In the genomic region with DNA sequence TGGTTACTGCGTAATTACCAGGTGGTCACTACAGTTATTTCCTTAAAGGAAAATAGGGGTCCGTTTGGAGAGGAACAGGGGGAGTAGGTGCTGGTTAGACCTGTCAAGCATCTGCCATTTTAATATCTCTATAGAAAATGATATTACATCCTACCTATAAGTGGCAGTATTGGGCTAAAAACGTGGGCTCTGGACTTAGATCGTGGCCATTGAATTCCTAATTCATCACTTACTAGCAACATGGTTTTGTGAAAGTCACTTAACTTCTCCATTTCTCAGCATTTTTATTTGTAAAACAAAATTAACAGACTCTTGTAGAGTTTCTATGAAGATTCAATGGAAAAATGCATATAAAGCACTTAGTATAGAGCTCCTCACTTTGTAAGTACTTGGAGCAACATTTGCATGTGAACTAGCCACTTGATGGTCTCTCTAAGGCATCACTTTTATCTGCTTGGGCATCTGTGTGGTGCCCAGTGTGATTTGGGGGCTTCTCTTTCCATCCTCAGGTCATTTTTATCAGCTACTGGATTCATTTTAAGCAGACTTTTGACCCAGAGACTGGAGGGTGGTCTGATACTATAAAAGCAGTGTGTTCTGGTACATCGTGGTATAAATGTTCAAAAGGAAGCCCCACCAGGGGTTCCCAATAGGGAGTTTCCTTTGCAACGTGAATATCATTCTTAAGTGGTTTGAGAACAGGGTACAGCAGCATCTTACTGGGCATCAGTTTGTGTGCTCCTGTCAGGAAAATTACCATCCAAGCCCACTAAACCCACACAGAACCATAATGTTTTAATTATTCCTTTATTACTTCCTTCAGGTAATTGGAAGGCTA, we compare ENCODE assay signal across 9 cellular contexts. TPM values are rescaled to one million over a fixed set of nuclear protein-coding genes. Genes with fewer than 3 reads are reported as not detected.
DNase-seq lines count a peak whose midpoint lies in the region; ATAC-seq and TF ChIP-seq lines count a peak whose summit lies in the region.
"Had no signal": no experiment of that assay in that cellular context is flagged by ENCODE, and none has a peak within 500 bp of the region (broad histone marks: within the 10 kb centered on the region; RNA-seq: fewer than 3 reads in every experiment).

No MANE protein-coding gene starts in this region.

- 35% methylated on average over 6 of the region's 6 CpGs for WGBS in liver

- no peak for ATAC-seq in activated CD8-positive, alpha-beta T cell treated with anti-CD3 and anti-CD28 coated beads for 36 hours
- no peak for ATAC-seq in activated CD8-positive, alpha-beta T cell treated with anti-CD3 and anti-CD28 coated beads, Interleukin-2, amount 10 ng/mL, durations not matched to agents 7 days and 5 days
- ATAC-seq in HG02938 (IDR thresholded peaks at IDR 0.05; ENCODE audit: unreplicated experiment), result peak; percentile 93
- ATAC-seq in activated naive CD8-positive, alpha-beta T cell treated with anti-CD3 and anti-CD28 coated beads, Interleukin-2, amount 50 U/mL, for 24 hours, result no peak

- no peak for DNase-seq in activated CD8-positive, alpha-beta T cell treated with anti-CD3 and anti-CD28 coated beads for 36 hours
- DNase-seq in activated CD8-positive, alpha-beta T cell treated with anti-CD3 and anti-CD28 coated beads, Interleukin-2, amount 10 ng/mL, durations not matched to agents 7 days and 5 days, result no peak
- DNase-seq in NCI-H2107 treated with DMSO at 0.1 percent for 48 hours (lab: John Stamatoyannopoulos, UW; ENCODE audit: unreplicated experiment) (peak; percentile 58), astrocyte of the cerebellum (ENCODE audit: low read depth) (peak; percentile 64), anterior cingulate cortex (lab: John Stamatoyannopoulos, UW) (no peak)
- no peak for DNase-seq in activated naive CD8-positive, alpha-beta T cell treated with anti-CD3 and anti-CD28 coated beads, Interleukin-2, amount 50 U/mL, for 24 hours

- H3K4me3 Mint-ChIP-seq in activated CD8-positive, alpha-beta T cell treated with anti-CD3 and anti-CD28 coated beads for 36 hours, result no peak overlapping the region
- H3K4me3 Mint-ChIP-seq in activated CD8-positive, alpha-beta T cell treated with anti-CD3 and anti-CD28 coated beads, Interleukin-2, amount 10 ng/mL, durations not matched to agents 7 days and 5 days, result no peak overlapping the region
- H3K4me3 Mint-ChIP-seq in activated naive CD8-positive, alpha-beta T cell treated with anti-CD3 and anti-CD28 coated beads, Interleukin-2, amount 50 U/mL, for 24 hours, result no peak overlapping the region
- H3K4me3 Mint-ChIP-seq: central memory CD8-positive, alpha-beta T cell had no signal

- in situ Hi-C loops in astrocyte of the cerebellum (cut with HindIII; ENCODE audit: low sequenced_read_pairs), result loop anchor here (25.0 kb wide), 1 partner anchor 474 kb away; no protein-coding TSS in a partner anchor

- no peaks in the 10 kb centered on the region for H3K4me1 ChIP-seq in liver (ENCODE audit: control insufficient read depth in 4 of 4, insufficient read depth in 4 of 4, low read length in 3 of 4)

- peaks cover 3% of the 10 kb centered on the region for H3K4me1 Mint-ChIP-seq in activated CD8-positive, alpha-beta T cell treated with anti-CD3 and anti-CD28 coated beads for 36 hours (ENCODE audit: low read depth)
- no peaks in the 10 kb centered on the region for H3K4me1 Mint-ChIP-seq in activated CD8-positive, alpha-beta T cell treated with anti-CD3 and anti-CD28 coated beads, Interleukin-2, amount 10 ng/mL, durations not matched to agents 7 days and 5 days (ENCODE audit: low read depth)
- H3K4me1 Mint-ChIP-seq in activated naive CD8-positive, alpha-beta T cell treated with anti-CD3 and anti-CD28 coated beads, Interleukin-2, amount 50 U/mL, for 24 hours, result peaks cover 3% of the 10 kb centered on the region
- H3K4me1 Mint-ChIP-seq: central memory CD8-positive, alpha-beta T cell had no signal

- POLR2A ChIA-PET in activated CD8-positive, alpha-beta T cell treated with anti-CD3 and anti-CD28 coated beads for 36 hours (lab: Charles Lee), result no interaction called here
- POLR2A ChIA-PET in activated CD8-positive, alpha-beta T cell treated with anti-CD3 and anti-CD28 coated beads, Interleukin-2, amount 10 ng/mL, durations not matched to agents 7 days and 5 days (lab: Charles Lee), result no interaction called here

- H3K36me3 ChIP-seq in liver (ENCODE audit: control insufficient read depth in 4 of 4, insufficient read depth in 3 of 4, low read depth in 1 of 4, low read length in 3 of 4), result no peaks in the 10 kb centered on the region

- TF ChIP-seq RAD21 in liver (IDR thresholded peaks at IDR 0.05), result peak; percentile 80 to 86

- H3K9ac ChIP-seq in liver (ENCODE audit: low read depth in 1 of 2, low read length in 2 of 2), result no peak overlapping the region

- no peaks in the 10 kb centered on the region for H3K9me3 ChIP-seq in liver (ENCODE audit: control insufficient read depth in 4 of 4, low read length in 3 of 4)

- H3K27me3 Mint-ChIP-seq in activated CD8-positive, alpha-beta T cell treated with anti-CD3 and anti-CD28 coated beads for 36 hours, result peaks cover 4% of the 10 kb centered on the region
- H3K27me3 Mint-ChIP-seq in activated CD8-positive, alpha-beta T cell treated with anti-CD3 and anti-CD28 coated beads, Interleukin-2, amount 10 ng/mL, durations not matched to agents 7 days and 5 days (ENCODE audit: low read depth), result peaks cover 3% of the 10 kb centered on the region
- peaks cover 2% of the 10 kb centered on the region for H3K27me3 Mint-ChIP-seq in activated naive CD8-positive, alpha-beta T cell treated with anti-CD3 and anti-CD28 coated beads, Interleukin-2, amount 50 U/mL, for 24 hours
- H3K27me3 Mint-ChIP-seq: central memory CD8-positive, alpha-beta T cell had no signal

- H3K9me3 Mint-ChIP-seq in activated CD8-positive, alpha-beta T cell treated with anti-CD3 and anti-CD28 coated beads for 36 hours, result no peaks in the 10 kb centered on the region
- no peaks in the 10 kb centered on the region for H3K9me3 Mint-ChIP-seq in activated CD8-positive, alpha-beta T cell treated with anti-CD3 and anti-CD28 coated beads, Interleukin-2, amount 10 ng/mL, durations not matched to agents 7 days and 5 days (ENCODE audit: insufficient read depth)
- H3K9me3 Mint-ChIP-seq in activated naive CD8-positive, alpha-beta T cell treated with anti-CD3 and anti-CD28 coated beads, Interleukin-2, amount 50 U/mL, for 24 hours, result no peaks in the 10 kb centered on the region
- H3K9me3 Mint-ChIP-seq: central memory CD8-positive, alpha-beta T cell had no signal

- H3K4me3 ChIP-seq in astrocyte of the cerebellum (ENCODE audit: low read depth, low read length), result no peak overlapping the region
- no peak overlapping the region for H3K4me3 ChIP-seq in liver (ENCODE audit: low read depth in 1 of 3, low read length in 3 of 3)

- no peak overlapping the region for H3K27ac Mint-ChIP-seq in activated CD8-positive, alpha-beta T cell treated with anti-CD3 and anti-CD28 coated beads for 36 hours
- H3K27ac Mint-ChIP-seq in activated CD8-positive, alpha-beta T cell treated with anti-CD3 and anti-CD28 coated beads, Interleukin-2, amount 10 ng/mL, durations not matched to agents 7 days and 5 days, result no peak overlapping the region
- H3K27ac Mint-ChIP-seq in activated naive CD8-positive, alpha-beta T cell treated with anti-CD3 and anti-CD28 coated beads, Interleukin-2, amount 50 U/mL, for 24 hours, result no peak overlapping the region

- H3K36me3 Mint-ChIP-seq in activated CD8-positive, alpha-beta T cell treated with anti-CD3 and anti-CD28 coated beads for 36 hours (ENCODE audit: low read depth), result no peaks in the 10 kb centered on the region
- H3K36me3 Mint-ChIP-seq in activated CD8-positive, alpha-beta T cell treated with anti-CD3 and anti-CD28 coated beads, Interleukin-2, amount 10 ng/mL, durations not matched to agents 7 days and 5 days (ENCODE audit: low read depth), result no peaks in the 10 kb centered on the region
- H3K36me3 Mint-ChIP-seq in activated naive CD8-positive, alpha-beta T cell treated with anti-CD3 and anti-CD28 coated beads, Interleukin-2, amount 50 U/mL, for 24 hours (ENCODE audit: low read depth), result no peaks in the 10 kb centered on the region

- TF ChIP-seq CTCF in activated CD8-positive, alpha-beta T cell treated with anti-CD3 and anti-CD28 coated beads for 36 hours (IDR thresholded peaks at IDR 0.05), result peak; percentile 38
- TF ChIP-seq CTCF in astrocyte of the cerebellum (IDR thresholded peaks at IDR 0.05; ENCODE audit: low read depth, low read length, missing control alignments) (peak; percentile 48), liver (IDR thresholded peaks at IDR 0.05; ENCODE audit: low read depth, low read length, missing input control) (peak; percentile 33)

- peaks cover 0 to 3% (median 0%) of the 10 kb centered on the region in 4 donors for H3K27me3 ChIP-seq in liver (ENCODE audit: control insufficient read depth in 4 of 4, insufficient read depth in 4 of 4, low read length in 3 of 4)

- intact Hi-C loops in activated CD8-positive, alpha-beta T cell treated with anti-CD3 and anti-CD28 coated beads for 36 hours (cut with micrococcal nuclease), result loop anchor here (5.0 kb wide), 1 partner anchor 469 kb away; no protein-coding TSS in a partner anchor

- H3K27ac ChIP-seq in liver (ENCODE audit: low read depth in 1 of 2, low read length in 2 of 2), result no peak overlapping the region

- CTCF ChIA-PET in activated CD8-positive, alpha-beta T cell treated with anti-CD3 and anti-CD28 coated beads for 36 hours (lab: Charles Lee), result interaction anchor here (1.0 to 3.9 kb wide), 6 partner anchors 9 to 471 kb away, joined by 3 to 20 read pairs (median 4); partner anchors contain the start of gene CXCL2
- CTCF ChIA-PET in activated CD8-positive, alpha-beta T cell treated with anti-CD3 and anti-CD28 coated beads, Interleukin-2, amount 10 ng/mL, durations not matched to agents 7 days and 5 days (lab: Charles Lee), result interaction anchor here (1.1 to 4.2 kb wide), 7 partner anchors 9 to 474 kb away, joined by 3 to 19 read pairs (median 3); no protein-coding TSS in a partner anchor

TF ChIP-seq in liver, 16 proteins besides CTCF, POLR2A, EP300 and RAD21:
- TF ChIP-seq SP1 (IDR thresholded peaks at IDR 0.05), result no peak
- no peak for TF ChIP-seq JUND (IDR thresholded peaks at IDR 0.05)
- no peak for TF ChIP-seq NR2F2 (IDR thresholded peaks at IDR 0.05)
- no peak for TF ChIP-seq HNF4A (conservative IDR thresholded peaks at IDR 0.05)

RNA-seq across cellular contexts. Expression of gene RASSF6, which starts 42.7 kb away (rescaled TPM):
- not detected for total RNA-seq in activated CD8-positive, alpha-beta T cell treated with anti-CD3 and anti-CD28 coated beads for 36 hours
- total RNA-seq in activated CD8-positive, alpha-beta T cell treated with anti-CD3 and anti-CD28 coated beads, Interleukin-2, amount 10 ng/mL, durations not matched to agents 7 days and 5 days, result not detected
- under 1 TPM; 0.08 to 0.09 TPM for total RNA-seq in liver
- under 1 TPM; 0.15 to 0.38 TPM for polyA plus RNA-seq in liver

Comparison
In these comparisons a context has a peak if more than half of its experiments do, and no peak if none do; other contexts are left out.
1. DNase-seq: peak in NCI-H2107 treated with DMSO at 0.1 percent for 48 hours (single experiment) and astrocyte of the cerebellum (single experiment); none in activated CD8-positive, alpha-beta T cell treated with anti-CD3 and anti-CD28 coated beads for 36 hours (single experiment), activated CD8-positive, alpha-beta T cell treated with anti-CD3 and anti-CD28 coated beads, Interleukin-2, amount 10 ng/mL, durations not matched to agents 7 days and 5 days (single experiment), anterior cingulate cortex (0 of 58) and activated naive CD8-positive, alpha-beta T cell treated with anti-CD3 and anti-CD28 coated beads, Interleukin-2, amount 50 U/mL, for 24 hours (single experiment).
2. Peak in every context shown above with its lines, with median percentiles within 50 percentile points of each other: CTCF ChIP-seq.